In the genomic region with DNA sequence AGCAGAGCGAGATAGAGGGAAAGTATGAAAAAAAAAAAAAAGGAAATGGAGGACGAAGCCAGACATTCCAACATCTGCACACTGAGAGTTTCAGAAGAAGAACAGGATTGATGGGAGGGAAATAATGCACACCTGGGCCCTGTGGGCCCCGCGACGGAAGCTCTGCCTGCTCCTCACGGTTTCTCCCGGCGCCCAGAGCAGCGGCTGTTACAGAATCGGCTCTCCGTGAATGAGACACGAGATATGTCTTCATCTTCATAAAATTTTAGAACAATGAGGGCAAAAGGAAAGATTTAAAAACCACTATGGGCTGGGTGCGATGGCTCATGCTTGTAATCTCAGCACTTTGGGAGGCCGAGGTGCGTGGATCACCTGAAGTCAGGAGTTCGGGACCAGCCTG, we compare ENCODE assay signal across 19 cellular contexts. TPM values are rescaled to one million over a fixed set of nuclear protein-coding genes. Genes with fewer than 3 reads are reported as not detected.
DNase-seq lines count a peak whose midpoint lies in the region; ATAC-seq, FAIRE-seq and TF ChIP-seq lines count a peak whose summit lies in the region.
"Had no signal": no experiment of that assay in that cellular context is flagged by ENCODE, and none has a peak within 500 bp of the region (broad histone marks: within the 10 kb centered on the region; RNA-seq: fewer than 3 reads in every experiment).

No MANE protein-coding gene starts in this region.

- H3K9me3 Mint-ChIP-seq in WTC11 = 0 out of 2 replicates have a peak, but pooled peaks cover 6% of the 10 kb centered on the region
- H3K9me3 Mint-ChIP-seq: CD8-positive, alpha-beta T cell; H9 had no signal

- CTCF ChIA-PET in WTC11 (lab: Charles Lee) = interaction anchor here (1.0 kb wide), 1 partner anchor 45 kb away, joined by 3 read pairs; no protein-coding TSS in a partner anchor

- ATAC-seq in Right ventricle myocardium inferior = no peak
- ATAC-seq in left ventricle myocardium superior = no peak
- ATAC-seq in upper lobe of right lung = no peak
- ATAC-seq in WTC11 = no peak
- ATAC-seq: CD8-positive, alpha-beta T cell had no signal

- no peaks in the 10 kb centered on the region for H3K27me3 Mint-ChIP-seq in WTC11 (ENCODE audit: low read depth)

- H3K9me3 ChIP-seq in kidney (ENCODE audit: control insufficient read depth in 1 of 2, low read length in 2 of 2) (no peaks in the 10 kb centered on the region), upper lobe of right lung (no peaks in the 10 kb centered on the region)

- H3K4me3 Mint-ChIP-seq in WTC11 = no peak overlapping the region
- H3K4me3 Mint-ChIP-seq: CD8-positive, alpha-beta T cell; H9 had no signal

- no peaks in the 10 kb centered on the region for H3K4me1 Mint-ChIP-seq in WTC11

- no peaks in the 10 kb centered on the region for H3K36me3 Mint-ChIP-seq in WTC11

- POLR2A ChIA-PET in WTC11 (lab: Charles Lee) = no interaction called here

- no peak overlapping the region for H3K27ac Mint-ChIP-seq in WTC11
- H3K27ac Mint-ChIP-seq: CD8-positive, alpha-beta T cell; H9 had no signal

- H3K27ac ChIP-seq in kidney (ENCODE audit: low read depth in 2 of 2, low read length in 2 of 2) (no peak overlapping the region), upper lobe of right lung (no peak overlapping the region)
- H3K27ac ChIP-seq: BLaER1 treated with 17β-estradiol and CSF1 and Interleukin-3, amounts not matched to agents 10 nM and 100 nM had no signal

- H3K4me1 ChIP-seq in kidney (ENCODE audit: control insufficient read depth in 1 of 2, insufficient read depth in 1 of 2, low read depth in 1 of 2, low read length in 2 of 2) = no peaks in the 10 kb centered on the region
- H3K4me1 ChIP-seq in upper lobe of right lung = no peaks in the 10 kb centered on the region

- H3K4me3 ChIP-seq in kidney (ENCODE audit: low read length in 2 of 2) (no peak overlapping the region), upper lobe of right lung (no peak overlapping the region)
- H3K4me3 ChIP-seq: BLaER1 treated with 17β-estradiol and CSF1 and Interleukin-3, amounts not matched to agents 10 nM and 100 nM; GM12878 had no signal

- H3K27me3 ChIP-seq in upper lobe of right lung = peaks cover 17% of the 10 kb centered on the region
- H3K27me3 ChIP-seq: BLaER1 treated with 17β-estradiol and CSF1 and Interleukin-3, amounts not matched to agents 10 nM and 100 nM had no signal

- TF ChIP-seq CTCF in kidney (IDR thresholded peaks at IDR 0.05; ENCODE audit: borderline replicate concordance, extremely low read depth, insufficient read depth) (no peak), upper lobe of right lung (IDR thresholded peaks at IDR 0.05) (no peak), WTC11 (IDR thresholded peaks at IDR 0.05) (no peak)

- H3K36me3 ChIP-seq in kidney (ENCODE audit: control insufficient read depth in 1 of 2, insufficient read depth in 2 of 2, low read length in 2 of 2) = no peaks in the 10 kb centered on the region
- no peaks in the 10 kb centered on the region for H3K36me3 ChIP-seq in upper lobe of right lung

- peak; percentile 39 for DNase-seq in Right ventricle myocardium inferior (ENCODE audit: missing footprints)
- no peak for DNase-seq in left ventricle myocardium superior
- DNase-seq in kidney = peak; percentile 21
- DNase-seq in posterior vena cava (ENCODE audit: low spot score) = peak; percentile 68
- DNase-seq in upper lobe of right lung = peak; percentile 31
- no peak for DNase-seq in NCI-H345 (lab: John Stamatoyannopoulos, UW)
- no peak for DNase-seq in WTC11 (ENCODE audit: low spot score)
- DNase-seq: 8988T; Calu3; CD8-positive, alpha-beta T cell; DMS53; DND-41; EL; H9 had no signal

- no peak for FAIRE-seq in kidney (lab: Jason Lieb, UNC)
- FAIRE-seq: GM12878, GM19239, H1, HTR-8/SVneo had no signal

- no peak overlapping the region for H3K9ac ChIP-seq in kidney (ENCODE audit: low read length in 2 of 2)
- H3K9ac ChIP-seq: BLaER1 treated with 17β-estradiol and CSF1 and Interleukin-3, amounts not matched to agents 10 nM and 100 nM had no signal

- intact Hi-C loops in Right ventricle myocardium inferior (cut with DNase I) (no loop called here), left ventricle myocardium superior (cut with micrococcal nuclease) (no loop called here), kidney (cut with DNase I) (no loop called here), posterior vena cava (cut with DNase I) (no loop called here), upper lobe of right lung (cut with DNase I) (no loop called here)

TF ChIP-seq in WTC11, 78 proteins besides CTCF, POLR2A, EP300 and RAD21:
- TF ChIP-seq, protein P1, sequence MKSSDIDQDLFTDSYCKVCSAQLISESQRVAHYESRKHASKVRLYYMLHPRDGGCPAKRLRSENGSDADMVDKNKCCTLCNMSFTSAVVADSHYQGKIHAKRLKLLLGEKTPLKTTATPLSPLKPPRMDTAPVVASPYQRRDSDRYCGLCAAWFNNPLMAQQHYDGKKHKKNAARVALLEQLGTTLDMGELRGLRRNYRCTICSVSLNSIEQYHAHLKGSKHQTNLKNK (CRISPR knock-in tag; IDR thresholded peaks at IDR 0.05) = no peak
- TF ChIP-seq, protein P2, sequence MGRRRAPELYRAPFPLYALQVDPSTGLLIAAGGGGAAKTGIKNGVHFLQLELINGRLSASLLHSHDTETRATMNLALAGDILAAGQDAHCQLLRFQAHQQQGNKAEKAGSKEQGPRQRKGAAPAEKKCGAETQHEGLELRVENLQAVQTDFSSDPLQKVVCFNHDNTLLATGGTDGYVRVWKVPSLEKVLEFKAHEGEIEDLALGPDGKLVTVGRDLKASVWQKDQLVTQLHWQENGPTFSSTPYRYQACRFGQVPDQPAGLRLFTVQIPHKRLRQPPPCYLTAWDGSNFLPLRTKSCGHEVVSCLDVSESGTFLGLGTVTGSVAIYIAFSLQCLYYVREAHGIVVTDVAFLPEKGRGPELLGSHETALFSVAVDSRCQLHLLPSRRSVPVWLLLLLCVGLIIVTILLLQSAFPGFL (CRISPR knock-in tag; IDR thresholded peaks at IDR 0.05; ENCODE audit: borderline replicate concordance) = no peak

RNA-seq across cellular contexts. Expression of a gene that starts 9.9 kb away (rescaled TPM):
- total RNA-seq in Right ventricle myocardium inferior (3.3 TPM), left ventricle myocardium superior (2.1 TPM), kidney (1.4 TPM), posterior vena cava (1 to 10 TPM; 1.5 to 1.8 TPM), upper lobe of right lung (3.6 TPM), WTC11 (2021) (4.4 to 5.7 TPM (median 4.7 TPM) in 3 replicates)
- 0.60 TPM for polyA plus RNA-seq in kidney (ENCODE audit: insufficient read depth, low read depth, low replicate concordance)

Comparison
In these comparisons a context has a peak if more than half of its experiments do, and no peak if none do; other contexts are left out.
1. DNase-seq: peak in Right ventricle myocardium inferior (single experiment), kidney (single experiment), posterior vena cava (single experiment) and upper lobe of right lung (single experiment); none in left ventricle myocardium superior (single experiment), NCI-H345 (single experiment) and WTC11 (single experiment).